1 cellular context compared by ENCODE assay signal in the genomic region with DNA sequence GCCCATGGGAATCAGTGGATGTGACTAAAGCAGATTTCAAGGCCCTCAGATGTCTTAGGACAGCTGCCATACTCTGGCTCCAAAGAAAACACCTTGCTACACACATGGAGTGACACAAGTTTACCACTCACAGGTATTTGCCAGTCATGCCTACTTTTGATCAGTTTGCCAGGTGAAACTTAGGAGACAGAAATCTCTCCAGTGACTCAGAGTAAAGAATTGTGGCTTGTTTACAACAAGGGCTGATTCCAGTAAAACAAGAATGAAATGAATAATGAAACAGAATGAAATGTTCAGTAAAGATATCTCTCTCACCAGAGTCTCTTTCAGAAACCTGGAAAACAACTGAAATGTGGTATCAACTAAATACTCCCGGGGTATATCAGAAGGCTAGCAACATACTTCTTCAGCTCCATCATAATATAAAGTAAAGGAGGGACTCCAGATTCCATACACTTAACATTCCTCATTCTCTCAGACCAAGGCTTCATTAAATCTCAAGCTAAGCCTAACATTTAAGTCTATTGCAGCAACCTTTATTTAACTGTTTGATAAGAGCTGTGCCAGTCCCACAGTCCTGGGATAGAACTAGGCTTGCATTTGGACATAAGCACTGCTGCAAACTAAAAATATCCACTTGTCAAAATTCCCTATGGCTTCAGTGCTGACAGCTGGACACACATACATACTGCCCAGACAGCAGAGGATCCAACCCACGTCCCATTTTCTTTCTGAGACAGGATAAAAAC.
TF ChIP-seq lines count a peak whose summit lies in the region.

No MANE protein-coding gene starts in this region.

TF ChIP-seq in IMR-90, 13 proteins besides CTCF, POLR2A, EP300 and RAD21:
- TF ChIP-seq BHLHE40 (IDR thresholded peaks at IDR 0.05; ENCODE audit: low read depth, low read length): no peak
- TF ChIP-seq, protein P1, sequence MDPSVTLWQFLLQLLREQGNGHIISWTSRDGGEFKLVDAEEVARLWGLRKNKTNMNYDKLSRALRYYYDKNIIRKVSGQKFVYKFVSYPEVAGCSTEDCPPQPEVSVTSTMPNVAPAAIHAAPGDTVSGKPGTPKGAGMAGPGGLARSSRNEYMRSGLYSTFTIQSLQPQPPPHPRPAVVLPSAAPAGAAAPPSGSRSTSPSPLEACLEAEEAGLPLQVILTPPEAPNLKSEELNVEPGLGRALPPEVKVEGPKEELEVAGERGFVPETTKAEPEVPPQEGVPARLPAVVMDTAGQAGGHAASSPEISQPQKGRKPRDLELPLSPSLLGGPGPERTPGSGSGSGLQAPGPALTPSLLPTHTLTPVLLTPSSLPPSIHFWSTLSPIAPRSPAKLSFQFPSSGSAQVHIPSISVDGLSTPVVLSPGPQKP (IDR thresholded peaks at IDR 0.05; ENCODE audit: borderline replicate concordance, low read depth, low read length): no peak
- peak; percentile 42; the same call in 1 of the 2 replicates for TF ChIP-seq NFE2L2 (IDR thresholded peaks at IDR 0.05; ENCODE audit: low read depth, low read length)
- TF ChIP-seq CHD1 (IDR thresholded peaks at IDR 0.05; ENCODE audit: low read depth, low read length): no peak
- TF ChIP-seq FOS (IDR thresholded peaks at IDR 0.05; ENCODE audit: low read depth, low read length): no peak
- no peak for TF ChIP-seq RFX5 (IDR thresholded peaks at IDR 0.05; ENCODE audit: low read depth, low read length)
- no peak for TF ChIP-seq MAZ (IDR thresholded peaks at IDR 0.05; ENCODE audit: borderline replicate concordance, low read depth, low read length)
- no peak for TF ChIP-seq USF2 (IDR thresholded peaks at IDR 0.05; ENCODE audit: low read depth, low read length)
